ENCODE assay signal across 8 cellular contexts in the genomic region with DNA sequence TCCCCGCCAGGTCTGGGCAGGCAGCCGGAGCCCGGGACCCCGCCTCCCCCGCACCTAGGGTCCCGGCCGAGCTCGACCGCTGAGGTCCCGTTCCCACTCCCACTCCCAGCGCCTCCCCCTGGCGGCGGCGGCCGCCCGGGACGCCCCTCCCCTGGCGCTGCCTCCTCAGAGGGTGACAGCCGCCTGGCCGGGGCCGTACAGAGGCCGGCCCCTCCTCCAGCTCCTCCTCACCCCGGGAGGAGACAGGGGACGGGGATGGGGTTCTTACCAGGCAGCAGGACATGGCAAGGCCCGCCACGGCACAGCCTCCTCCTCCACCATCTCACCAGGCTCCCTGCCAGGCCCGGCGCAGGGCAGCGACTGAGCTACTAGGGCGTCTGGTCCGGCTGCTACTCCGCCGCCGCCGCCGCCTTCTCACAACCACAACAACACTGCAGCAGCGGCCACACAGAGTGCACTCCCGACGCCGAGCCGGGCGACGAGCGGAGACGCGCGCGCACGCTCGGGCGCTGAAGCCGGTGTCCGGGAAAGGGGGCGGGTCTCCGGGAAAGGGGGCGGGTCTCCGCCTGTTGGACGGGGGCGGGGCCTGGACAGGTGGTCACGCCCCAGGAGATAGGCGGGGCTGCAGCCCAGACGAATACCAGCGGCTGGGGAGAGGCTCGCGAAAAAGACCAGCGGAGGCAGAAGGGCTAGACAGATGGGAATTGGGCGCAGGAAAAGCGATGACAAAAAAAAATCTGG.
A peak's percentile ranks its signal among the peaks of the same experiment; 100 is the strongest.
DNase-seq lines count a peak whose midpoint lies in the region; ATAC-seq and TF ChIP-seq lines count a peak whose summit lies in the region.
"Not testable (repeated sequence)": the region's sequence is repeated elsewhere in the genome, so short reads cannot be mapped to it uniquely, and the experiment has no call there.

No MANE protein-coding gene starts in this region.

- H3K4me1 Mint-ChIP-seq in activated CD4-positive, alpha-beta T cell treated with anti-CD3 and anti-CD28 coated beads for 36 hours; activated naive CD4-positive, alpha-beta T cell treated with anti-CD3 and anti-CD28 coated beads, Interleukin-2, amount 10 ng/mL, durations not matched to agents 7 days and 5 days: not testable (repeated sequence)

- H3K27me3 ChIP-seq in foreskin keratinocyte, testis: not testable (repeated sequence)

- WGBS in testis, 2 donors = 31% methylated on average over 7 of the region's 68 CpGs; no CpG with 5 or more reads in 1 of the 2 donors

- not testable (repeated sequence) for H3K4me1 ChIP-seq in foreskin keratinocyte, testis

- ATAC-seq in HG02642 (IDR thresholded peaks at IDR 0.05; ENCODE audit: poor library complexity, unreplicated experiment) (peak; percentile 57), foreskin keratinocyte (peak; percentile 50)
- peak; percentile 80 for ATAC-seq in activated CD4-positive, alpha-beta T cell treated with anti-CD3 and anti-CD28 coated beads for 36 hours

- intact Hi-C loops in activated CD4-positive, alpha-beta T cell treated with anti-CD3 and anti-CD28 coated beads for 36 hours (cut with DNase I, micrococcal nuclease); testis (cut with DNase I; ENCODE audit: low total_unique reads): not testable (repeated sequence)

- H3K27ac Mint-ChIP-seq in activated CD4-positive, alpha-beta T cell treated with anti-CD3 and anti-CD28 coated beads for 36 hours; activated naive CD4-positive, alpha-beta T cell treated with anti-CD3 and anti-CD28 coated beads, Interleukin-2, amount 10 ng/mL, durations not matched to agents 7 days and 5 days: not testable (repeated sequence)

- not testable (repeated sequence) for H3K27me3 Mint-ChIP-seq in activated CD4-positive, alpha-beta T cell treated with anti-CD3 and anti-CD28 coated beads for 36 hours; activated naive CD4-positive, alpha-beta T cell treated with anti-CD3 and anti-CD28 coated beads, Interleukin-2, amount 10 ng/mL, durations not matched to agents 7 days and 5 days

- peak overlapping the region; percentile 58 for H3K4me3 Mint-ChIP-seq in activated CD4-positive, alpha-beta T cell treated with anti-CD3 and anti-CD28 coated beads for 36 hours
- not testable (repeated sequence) for H3K4me3 Mint-ChIP-seq in activated naive CD4-positive, alpha-beta T cell treated with anti-CD3 and anti-CD28 coated beads, Interleukin-2, amount 10 ng/mL, durations not matched to agents 7 days and 5 days

- TF ChIP-seq POLR2A in testis (IDR thresholded peaks at IDR 0.05) = not testable (repeated sequence)

- POLR2A ChIA-PET in activated CD4-positive, alpha-beta T cell treated with anti-CD3 and anti-CD28 coated beads for 36 hours (lab: Charles Lee) = not testable (repeated sequence)

- TF ChIP-seq CTCF in foreskin keratinocyte (conservative IDR thresholded peaks at IDR 0.05); testis (IDR thresholded peaks at IDR 0.05): not testable (repeated sequence)

- CTCF ChIA-PET in activated CD4-positive, alpha-beta T cell treated with anti-CD3 and anti-CD28 coated beads for 36 hours (lab: Charles Lee); activated naive CD4-positive, alpha-beta T cell treated with anti-CD3 and anti-CD28 coated beads, Interleukin-2, amount 10 ng/mL, durations not matched to agents 7 days and 5 days (lab: Charles Lee): not testable (repeated sequence)

- not testable (repeated sequence) for H3K9me3 ChIP-seq in testis

- not testable (repeated sequence) for H3K4me3 ChIP-seq in testis

- DNase-seq in activated CD4-positive, alpha-beta T cell treated with anti-CD3 and anti-CD28 coated beads for 36 hours = peak; percentile 60
- peak; percentile 7 for DNase-seq in activated T-cell treated with anti-CD3 and anti-CD28 coated beads for 4 hours
- DNase-seq in activated naive CD4-positive, alpha-beta T cell treated with anti-CD3 and anti-CD28 coated beads, Interleukin-2, amount 10 ng/mL, durations not matched to agents 7 days and 5 days = peak; percentile 30
- not testable (repeated sequence) for DNase-seq in foreskin keratinocyte
- DNase-seq in mucosa of gallbladder (ENCODE audit: low spot score) = peak; percentile 30
- peak; percentile 56 for DNase-seq in stimulated activated CD4-positive, alpha-beta T cell treated with anti-CD3 and anti-CD28 coated beads, Interleukin-1b, Interleukin-23, amount 100 ng/mL, for 48 hours
- DNase-seq in testis = peak; percentile 10

- H3K36me3 Mint-ChIP-seq in activated CD4-positive, alpha-beta T cell treated with anti-CD3 and anti-CD28 coated beads for 36 hours (ENCODE audit: low read depth); activated naive CD4-positive, alpha-beta T cell treated with anti-CD3 and anti-CD28 coated beads, Interleukin-2, amount 10 ng/mL, durations not matched to agents 7 days and 5 days: not testable (repeated sequence)

- not testable (repeated sequence) for H3K27ac ChIP-seq in foreskin keratinocyte, testis

- H3K9me3 Mint-ChIP-seq in activated CD4-positive, alpha-beta T cell treated with anti-CD3 and anti-CD28 coated beads for 36 hours (ENCODE audit: low read depth); activated naive CD4-positive, alpha-beta T cell treated with anti-CD3 and anti-CD28 coated beads, Interleukin-2, amount 10 ng/mL, durations not matched to agents 7 days and 5 days: not testable (repeated sequence)

- H3K36me3 ChIP-seq in testis (ENCODE audit: low read depth, missing control alignments) = not testable (repeated sequence)
